ENCODE assay signal across 7 cellular contexts in genomic region chr22:28680813-28681490, GRCh38. TPM values are rescaled to one million over a fixed set of nuclear protein-coding genes. Genes with fewer than 3 reads are reported as not detected.
DNase-seq lines count a peak whose midpoint lies in the region; ATAC-seq and TF ChIP-seq lines count a peak whose summit lies in the region.
"Not testable (repeated sequence)": the region's sequence is repeated elsewhere in the genome, so short reads cannot be mapped to it uniquely, and the experiment has no call there.

No MANE protein-coding gene starts in this region.

- H3K9ac ChIP-seq in Karpas-422 (ENCODE audit: low read length); colonic mucosa (ENCODE audit: low read depth in 2 of 2, low read length in 2 of 2): not testable (repeated sequence)

- H3K36me3 ChIP-seq in Karpas-422 (ENCODE audit: insufficient read depth, low read length); Panc1 (ENCODE audit: control insufficient read depth, insufficient read depth, low read length); colonic mucosa: not testable (repeated sequence)

- POLR2A ChIA-PET in Panc1 (lab: Charles Lee) = interaction anchor here (0.6 kb wide), 1 partner anchor 27 kb away, joined by 3 read pairs; no protein-coding TSS in a partner anchor
- POLR2A ChIA-PET in naive thymus-derived CD8-positive, alpha-beta T cell (lab: Charles Lee) = interaction anchor here (0.5 kb wide), 1 partner anchor 10 kb away, joined by 4 read pairs; no protein-coding TSS in a partner anchor

- H2AFZ ChIP-seq in Karpas-422 (ENCODE audit: low read length) = not testable (repeated sequence)

- H4K20me1 ChIP-seq in Karpas-422 (ENCODE audit: insufficient read depth, low read depth, low read length) = not testable (repeated sequence)

- not testable (repeated sequence) for H3K4me3 ChIP-seq in Karpas-422 (ENCODE audit: low read length); Panc1 (ENCODE audit: low read depth in 2 of 2, low read length in 2 of 2); colonic mucosa; fibroblast of villous mesenchyme (ENCODE audit: low read depth, low read length)

- H3K9me3 ChIP-seq in Karpas-422 (ENCODE audit: low read length); Panc1 (ENCODE audit: control insufficient read depth, insufficient read depth, low read depth, low read length); colonic mucosa: not testable (repeated sequence)

- intact Hi-C loops in Panc1 (cut with micrococcal nuclease; ENCODE audit: unreplicated experiment); activated T-helper 2 cell treated with anti-CD3 and anti-CD28 coated beads, Interferon-gamma antibody, Interleukin-2, Interleukin-4, amounts not matched to agents 10 μg/mL and 5 μg/mL and 100 μg/mL, durations not matched to agents 14 hours and 24 hours and 36 hours (cut with micrococcal nuclease); colonic mucosa (cut with DNase I): not testable (repeated sequence)

- H3K4me3 Mint-ChIP-seq in activated T-helper 2 cell treated with anti-CD3 and anti-CD28 coated beads, Interferon-gamma antibody, Interleukin-2, Interleukin-4, amounts not matched to agents 10 μg/mL and 5 μg/mL and 100 μg/mL, durations not matched to agents 14 hours and 24 hours and 36 hours (ENCODE audit: low read depth) = peak overlapping the region; percentile 8
- H3K4me3 Mint-ChIP-seq in naive thymus-derived CD8-positive, alpha-beta T cell = peak overlapping the region in 8 of 10 donors; percentile 56 to 91 (median 84)

- in situ Hi-C loops in Panc1 (cut with HindIII; ENCODE audit: low pct_unique_long_range_greater_than_20kb, low sequenced_read_pairs) = not testable (repeated sequence)

- not testable (repeated sequence) for H3K9me2 ChIP-seq in Karpas-422 (replicated peaks; ENCODE audit: insufficient read depth, low read length)

- CTCF ChIA-PET in Panc1 (lab: Charles Lee) = interaction anchor here (0.7 kb wide), 1 partner anchor 106 kb away, joined by 3 read pairs; no protein-coding TSS in a partner anchor

- not testable (repeated sequence) for H3K79me2 ChIP-seq in Karpas-422 (ENCODE audit: low read length)

- not testable (repeated sequence) for BruUV-seq in Panc1 (replicated peaks; lab: Mats Ljungman, UMichigan)

- peaks cover 51% of the 10 kb centered on the region for H3K27me3 Mint-ChIP-seq in activated T-helper 2 cell treated with anti-CD3 and anti-CD28 coated beads, Interferon-gamma antibody, Interleukin-2, Interleukin-4, amounts not matched to agents 10 μg/mL and 5 μg/mL and 100 μg/mL, durations not matched to agents 14 hours and 24 hours and 36 hours (ENCODE audit: low read depth)
- H3K27me3 Mint-ChIP-seq in naive thymus-derived CD8-positive, alpha-beta T cell = peaks cover 24 to 74% (median 43%) of the 10 kb centered on the region in 5 donors

- not testable (repeated sequence) for H3K4me2 ChIP-seq in Karpas-422 (ENCODE audit: low read depth, low read length, poor library complexity, severe bottlenecking)

- H3K27ac Mint-ChIP-seq in activated T-helper 2 cell treated with anti-CD3 and anti-CD28 coated beads, Interferon-gamma antibody, Interleukin-2, Interleukin-4, amounts not matched to agents 10 μg/mL and 5 μg/mL and 100 μg/mL, durations not matched to agents 14 hours and 24 hours and 36 hours; naive thymus-derived CD8-positive, alpha-beta T cell: not testable (repeated sequence)

- not testable (repeated sequence) for H3K36me3 Mint-ChIP-seq in activated T-helper 2 cell treated with anti-CD3 and anti-CD28 coated beads, Interferon-gamma antibody, Interleukin-2, Interleukin-4, amounts not matched to agents 10 μg/mL and 5 μg/mL and 100 μg/mL, durations not matched to agents 14 hours and 24 hours and 36 hours (ENCODE audit: low read depth); naive thymus-derived CD8-positive, alpha-beta T cell

- not testable (repeated sequence) for H3K4me1 Mint-ChIP-seq in activated T-helper 2 cell treated with anti-CD3 and anti-CD28 coated beads, Interferon-gamma antibody, Interleukin-2, Interleukin-4, amounts not matched to agents 10 μg/mL and 5 μg/mL and 100 μg/mL, durations not matched to agents 14 hours and 24 hours and 36 hours (ENCODE audit: low read depth)
- H3K4me1 Mint-ChIP-seq in naive thymus-derived CD8-positive, alpha-beta T cell = peaks cover 6 to 20% (median 11%) of the 10 kb centered on the region in 4 donors

- not testable (repeated sequence) for H3K9me3 Mint-ChIP-seq in activated T-helper 2 cell treated with anti-CD3 and anti-CD28 coated beads, Interferon-gamma antibody, Interleukin-2, Interleukin-4, amounts not matched to agents 10 μg/mL and 5 μg/mL and 100 μg/mL, durations not matched to agents 14 hours and 24 hours and 36 hours; naive thymus-derived CD8-positive, alpha-beta T cell

- not testable (repeated sequence) for H3K27me3 ChIP-seq in Karpas-422 (ENCODE audit: low read length); Panc1 (ENCODE audit: control insufficient read depth, insufficient read depth, low read length); colonic mucosa

- not testable (repeated sequence) for H3K4me1 ChIP-seq in Karpas-422 (ENCODE audit: low read length); Panc1 (ENCODE audit: control insufficient read depth, insufficient read depth, low read length); colonic mucosa

- peak; percentile 11 for DNase-seq in DMS53 treated with DMSO at 0.1 percent for 48 hours (lab: John Stamatoyannopoulos, UW; ENCODE audit: unreplicated experiment)
- peak; percentile 37 for DNase-seq in Karpas-422
- peak; percentile 61 for DNase-seq in Panc1 (ENCODE audit: low read depth, low spot score)
- DNase-seq in activated T-helper 2 cell treated with anti-CD3 and anti-CD28 coated beads, Interferon-gamma antibody, Interleukin-2, Interleukin-4, amounts not matched to agents 10 μg/mL and 5 μg/mL and 100 μg/mL, durations not matched to agents 14 hours and 24 hours and 36 hours (ENCODE audit: low spot score); naive thymus-derived CD8-positive, alpha-beta T cell: not testable (repeated sequence)
- peak; percentile 40 for DNase-seq in colonic mucosa
- DNase-seq in fibroblast of villous mesenchyme (ENCODE audit: low read depth) = peak; percentile 50

- H3K27ac ChIP-seq in Karpas-422 (ENCODE audit: low read length); Panc1 (ENCODE audit: low read length); colonic mucosa: not testable (repeated sequence)

- not testable (repeated sequence) for ATAC-seq in Panc1; naive thymus-derived CD8-positive, alpha-beta T cell

- TF ChIP-seq CTCF in Panc1 (IDR thresholded peaks at IDR 0.05); colonic mucosa (IDR thresholded peaks at IDR 0.05); fibroblast of villous mesenchyme (IDR thresholded peaks at IDR 0.05; ENCODE audit: insufficient read depth, low read depth, low read length): not testable (repeated sequence)

RNA-seq across cellular contexts. Expression of gene TTC28, which starts 1.3 kb away (rescaled TPM):
- 11.2 and 12.4 TPM in 2 replicates for total RNA-seq in Karpas-422 (2014; rRNA removed; shearing (Covaris generic); ENCODE audit: low replicate concordance)
- total RNA-seq in Panc1 (2021; ENCODE audit: unreplicated experiment) (24.8 TPM), colonic mucosa (1 to 10 TPM; 6.6 to 9.2 TPM), fibroblast of villous mesenchyme (23.3 and 27.4 TPM in 2 replicates)
- polyA plus RNA-seq in Panc1 (2012; ENCODE audit: insufficient read length) = 12.4 TPM
- 0.82 and 1.4 TPM in 2 replicates for total RNA-seq in activated T-helper 2 cell treated with anti-CD3 and anti-CD28 coated beads, Interferon-gamma antibody, Interleukin-2, Interleukin-4, amounts not matched to agents 10 μg/mL and 5 μg/mL and 100 μg/mL, durations not matched to agents 14 hours and 24 hours and 36 hours
- total RNA-seq in naive thymus-derived CD8-positive, alpha-beta T cell = 1 to 10 TPM; 2.6 to 6.4 TPM
- polyA plus RNA-seq in naive thymus-derived CD8-positive, alpha-beta T cell = 1 to 10 TPM in 1 of 3 donors, under 1 TPM in 2; 0.44 to 1.3 (median 0.81) TPM
